13 cellular contexts compared by ENCODE assay signal in genomic region chr6:106745824-106746610, GRCh38.
DNase-seq lines count a peak whose midpoint lies in the region; ATAC-seq and TF ChIP-seq lines count a peak whose summit lies in the region.
"Had no signal": no experiment of that assay in that cellular context is flagged by ENCODE, and none has a peak within 500 bp of the region (broad histone marks: within the 10 kb centered on the region; RNA-seq: fewer than 3 reads in every experiment).

No MANE protein-coding gene starts in this region.

- H3K36me3 ChIP-seq in left lung, result no peaks in the 10 kb centered on the region
- H3K36me3 ChIP-seq: left ventricle myocardium inferior had no signal

- peak; percentile 59 for ATAC-seq in left lung
- no peak for ATAC-seq in activated T-helper 17 cell treated with anti-CD3 and anti-CD28 coated beads, Interleukin-2, amount 50 U/mL, for 72 hours (replicated peaks)
- ATAC-seq in activated naive CD4-positive, alpha-beta T cell treated with anti-CD3 and anti-CD28 coated beads, Interleukin-2, amount 50 U/mL, for 72 hours, result no peak

- no peaks in the 10 kb centered on the region for H3K9me3 ChIP-seq in left lung
- H3K9me3 ChIP-seq: left ventricle myocardium inferior had no signal

- no peak for TF ChIP-seq CTCF in left lung (IDR thresholded peaks at IDR 0.05)

- no peaks in the 10 kb centered on the region for H3K36me3 Mint-ChIP-seq in activated T-helper 17 cell treated with anti-CD3 and anti-CD28 coated beads, Interleukin-2, amount 50 U/mL, for 72 hours (ENCODE audit: low read depth)
- H3K36me3 Mint-ChIP-seq in activated naive CD4-positive, alpha-beta T cell treated with anti-CD3 and anti-CD28 coated beads, Interleukin-2, amount 50 U/mL, for 72 hours, result no peaks in the 10 kb centered on the region
- H3K36me3 Mint-ChIP-seq: CD4-positive, CD25-positive, alpha-beta regulatory T cell had no signal

- H3K27me3 ChIP-seq in left lung, result no peaks in the 10 kb centered on the region

- H3K4me3 Mint-ChIP-seq in activated T-helper 17 cell treated with anti-CD3 and anti-CD28 coated beads, Interleukin-2, amount 50 U/mL, for 72 hours, result no peak overlapping the region
- H3K4me3 Mint-ChIP-seq: CD4-positive, CD25-positive, alpha-beta regulatory T cell had no signal

- peaks cover 17% of the 10 kb centered on the region for H3K27me3 Mint-ChIP-seq in activated T-helper 17 cell treated with anti-CD3 and anti-CD28 coated beads, Interleukin-2, amount 50 U/mL, for 72 hours

- peak overlapping the region in 1 of 2 donors; percentile 28 for H3K27ac ChIP-seq in left lung
- H3K27ac ChIP-seq: left ventricle myocardium inferior had no signal

- H3K4me1 ChIP-seq in left lung, result peaks cover 0 to 2% of the 10 kb centered on the region in 2 donors
- H3K4me1 ChIP-seq: left ventricle myocardium inferior had no signal

- DNase-seq in DMS153 treated with DMSO at 0.1 percent for 48 hours (lab: John Stamatoyannopoulos, UW; ENCODE audit: unreplicated experiment) (peak; percentile 81), NCI-H146 (lab: John Stamatoyannopoulos, UW) (peak; percentile 79), SHP77 (lab: John Stamatoyannopoulos, UW) (peak; percentile 49 to 77), left lung (no peak), NCI-H187 treated with DMSO at 0.1 percent for 48 hours (lab: John Stamatoyannopoulos, UW) (no peak)
- no peak for DNase-seq in activated naive CD4-positive, alpha-beta T cell treated with anti-CD3 and anti-CD28 coated beads, Interleukin-2, amount 50 U/mL, for 72 hours (ENCODE audit: low spot score in 2 of 2)
- DNase-seq in NK-92 treated with Interleukin-12 subunit alpha and Interleukin-12 subunit beta, amount 100 ng/mL, for 24 hours (lab: John Stamatoyannopoulos, UW), result no peak
- DNase-seq: activated CD8-positive, alpha-beta memory T cell treated with anti-CD3 and anti-CD28 coated beads, Interleukin-2, amount 50 U/mL, for 48 hours; CD4-positive, CD25-positive, alpha-beta regulatory T cell; Kasumi-1; left ventricle myocardium inferior; occipital lobe had no signal

- no peaks in the 10 kb centered on the region for H3K9me3 Mint-ChIP-seq in activated T-helper 17 cell treated with anti-CD3 and anti-CD28 coated beads, Interleukin-2, amount 50 U/mL, for 72 hours
- no peaks in the 10 kb centered on the region for H3K9me3 Mint-ChIP-seq in activated naive CD4-positive, alpha-beta T cell treated with anti-CD3 and anti-CD28 coated beads, Interleukin-2, amount 50 U/mL, for 72 hours

- no peaks in the 10 kb centered on the region for H3K4me1 Mint-ChIP-seq in activated T-helper 17 cell treated with anti-CD3 and anti-CD28 coated beads, Interleukin-2, amount 50 U/mL, for 72 hours
- H3K4me1 Mint-ChIP-seq: CD4-positive, CD25-positive, alpha-beta regulatory T cell had no signal

- no peak overlapping the region for H3K4me3 ChIP-seq in left lung
- H3K4me3 ChIP-seq: left ventricle myocardium inferior had no signal

- H3K27ac Mint-ChIP-seq in activated T-helper 17 cell treated with anti-CD3 and anti-CD28 coated beads, Interleukin-2, amount 50 U/mL, for 72 hours, result no peak overlapping the region
- no peak overlapping the region for H3K27ac Mint-ChIP-seq in activated naive CD4-positive, alpha-beta T cell treated with anti-CD3 and anti-CD28 coated beads, Interleukin-2, amount 50 U/mL, for 72 hours
- H3K27ac Mint-ChIP-seq: CD4-positive, CD25-positive, alpha-beta regulatory T cell had no signal

- intact Hi-C loops in left lung (cut with DNase I), result no loop called here

Comparison
In these comparisons a context has a peak if more than half of its experiments do, and no peak if none do; other contexts are left out.
1. DNase-seq: peak in DMS153 treated with DMSO at 0.1 percent for 48 hours (single experiment), NCI-H146 (single experiment) and SHP77 (2 of 2); none in left lung (0 of 2), activated naive CD4-positive, alpha-beta T cell treated with anti-CD3 and anti-CD28 coated beads, Interleukin-2, amount 50 U/mL, for 72 hours (0 of 2), NK-92 treated with Interleukin-12 subunit alpha and Interleukin-12 subunit beta, amount 100 ng/mL, for 24 hours (single experiment) and NCI-H187 treated with DMSO at 0.1 percent for 48 hours (single experiment).